ENCODE assay signal across 26 cellular contexts in the genomic region with DNA sequence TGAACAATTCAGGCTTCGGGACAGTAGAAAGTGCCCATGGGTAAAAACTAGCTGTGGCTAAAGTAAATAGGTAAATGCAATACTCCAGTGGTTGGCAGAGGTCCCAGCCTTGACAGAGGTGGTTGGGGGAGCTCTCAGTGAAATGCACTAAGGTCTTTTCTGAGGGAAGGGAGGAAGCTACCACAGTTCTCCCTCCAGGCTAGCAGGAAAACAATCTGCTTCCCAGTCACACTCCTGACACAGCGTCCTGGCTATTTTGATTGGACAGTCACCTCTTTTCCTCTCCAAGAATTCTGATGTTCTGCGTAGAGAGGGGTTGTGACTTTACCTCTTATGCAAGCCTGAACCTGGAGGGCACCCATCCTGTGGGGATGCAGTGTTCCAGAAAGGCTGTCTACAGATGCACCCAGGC.
DNase-seq lines count a peak whose midpoint lies in the region; ATAC-seq and TF ChIP-seq lines count a peak whose summit lies in the region.
"Had no signal": no experiment of that assay in that cellular context is flagged by ENCODE, and none has a peak within 500 bp of the region (broad histone marks: within the 10 kb centered on the region; RNA-seq: fewer than 3 reads in every experiment).

No MANE protein-coding gene starts in this region.

- H3K27me3 Mint-ChIP-seq in MCF 10A (ENCODE audit: insufficient read depth, unreplicated experiment), result no peaks in the 10 kb centered on the region

- TF ChIP-seq CTCF in MCF 10A (IDR thresholded peaks at IDR 0.05; ENCODE audit: unreplicated experiment), result no peak
- no peak for TF ChIP-seq CTCF in breast epithelium (IDR thresholded peaks at IDR 0.05)
- no peak for TF ChIP-seq CTCF in stomach (IDR thresholded peaks at IDR 0.05)
- no peak for TF ChIP-seq CTCF in tibial artery (IDR thresholded peaks at IDR 0.05)

- in situ Hi-C loops in SK-MEL-5 (cut with HindIII; ENCODE audit: low pct_unique_long_range_greater_than_20kb, low sequenced_read_pairs), result no loop called here

- peak overlapping the region; percentile 35 for H3K4me3 Mint-ChIP-seq in MCF 10A (ENCODE audit: unreplicated experiment)
- H3K4me3 Mint-ChIP-seq: activated T-helper 1 cell treated with anti-CD3 and anti-CD28 coated beads, Interleukin-12 subunit alpha, Interleukin-12 subunit beta, Interleukin-2, Interleukin-4 antibody, amounts not matched to agents 30 ng/mL and 10 ng/mL and 1 ng/mL, durations not matched to agents 14 hours and 24 hours and 36 hours; B cell; endodermal cell; WTC11 had no signal

- H3K4me3 ChIP-seq in breast epithelium, result no peak overlapping the region
- H3K4me3 ChIP-seq in stomach, result no peak overlapping the region
- H3K4me3 ChIP-seq in tibial artery, result no peak overlapping the region
- H3K4me3 ChIP-seq: GM23248 had no signal

- H3K36me3 Mint-ChIP-seq in MCF 10A (ENCODE audit: insufficient read depth, unreplicated experiment), result no peaks in the 10 kb centered on the region

- TF ChIP-seq POLR2A in breast epithelium (IDR thresholded peaks at IDR 0.05) (no peak), stomach (IDR thresholded peaks at IDR 0.05) (no peak)

- CTCF ChIA-PET in MCF 10A (lab: Yijun Ruan, JAX), result interaction anchor here (0.6 to 2.4 kb wide), 7 partner anchors 9 to 406 kb away, joined by 3 to 9 read pairs (median 4); no protein-coding TSS in a partner anchor

- peaks cover 6 to 19% of the 10 kb centered on the region in 2 donors for H3K9me3 ChIP-seq in breast epithelium
- peaks cover 9 to 17% (median 12%) of the 10 kb centered on the region in 4 donors for H3K9me3 ChIP-seq in stomach
- H3K9me3 ChIP-seq in tibial artery, result peaks cover 6 to 16% (median 10%) of the 10 kb centered on the region in 3 donors

- intact Hi-C loops in MCF 10A (cut with micrococcal nuclease), result no loop called here
- intact Hi-C loops in breast epithelium (cut with DNase I; ENCODE audit: low total_unique reads), result no loop called here
- intact Hi-C loops in stomach (cut with DNase I; ENCODE audit: low total_unique reads), result no loop called here
- intact Hi-C loops in tibial artery (cut with DNase I; ENCODE audit: low total_unique reads), result no loop called here

- H3K27ac Mint-ChIP-seq in MCF 10A (ENCODE audit: low read depth, unreplicated experiment), result peak overlapping the region; percentile 88
- H3K27ac Mint-ChIP-seq: activated T-helper 1 cell treated with anti-CD3 and anti-CD28 coated beads, Interleukin-12 subunit alpha, Interleukin-12 subunit beta, Interleukin-2, Interleukin-4 antibody, amounts not matched to agents 30 ng/mL and 10 ng/mL and 1 ng/mL, durations not matched to agents 14 hours and 24 hours and 36 hours; B cell; endodermal cell; WTC11 had no signal

- DNase-seq in MCF 10A (ENCODE audit: unreplicated experiment) (peak; percentile 83), breast epithelium (ENCODE audit: low spot score in 2 of 2) (no peak), SK-MEL-5 (ENCODE audit: low read depth, low spot score) (peak; percentile 67), left lobe of liver (ENCODE audit: low spot score) (peak; percentile 65), stomach (no peak), HuH-7 (ENCODE audit: low spot score) (no peak), tibial artery (no peak), RPMI8226 (no peak)
- DNase-seq: activated naive CD4-positive, alpha-beta T cell treated with anti-CD3 and anti-CD28 coated beads, Interleukin-2, amount 50 U/mL, for 16 hours; DMS53; endodermal cell; GDM1; KBM-7; kidney; mesendoderm; NCI-H1694; NCI-H748 treated with DMSO at 0.1 percent for 48 hours; nucleus accumbens; stimulated activated CD4-positive, alpha-beta T cell treated with anti-CD3 and anti-CD28 coated beads, Interleukin-2, amount 100 ng/mL, for 48 hours; stimulated activated naive CD4-positive, alpha-beta T cell; T-helper 9 cell had no signal

- H3K27ac ChIP-seq in breast epithelium (no peak overlapping the region), stomach (peak overlapping the region in 3 of 5 donors; percentile 22 to 35 (median 27)), tibial artery (no peak overlapping the region)
- H3K27ac ChIP-seq: 22Rv1 had no signal

- H3K4me1 ChIP-seq in breast epithelium, result no peaks in the 10 kb centered on the region
- peaks cover 0 to 5% (median 0%) of the 10 kb centered on the region in 4 donors for H3K4me1 ChIP-seq in stomach
- peaks cover 0 to 10% (median 0%) of the 10 kb centered on the region in 4 donors for H3K4me1 ChIP-seq in tibial artery

- H3K27me3 ChIP-seq in breast epithelium (no peaks in the 10 kb centered on the region), stomach (no peaks in the 10 kb centered on the region), tibial artery (no peaks in the 10 kb centered on the region)

- H3K36me3 ChIP-seq in breast epithelium, result no peaks in the 10 kb centered on the region
- H3K36me3 ChIP-seq in stomach, result no peaks in the 10 kb centered on the region
- H3K36me3 ChIP-seq in tibial artery, result no peaks in the 10 kb centered on the region

- POLR2A ChIA-PET in MCF 10A (lab: Yijun Ruan, JAX), result interaction anchor here (0.9 to 1.8 kb wide), 4 partner anchors 9 to 328 kb away, joined by 4 to 5 read pairs (median 4); no protein-coding TSS in a partner anchor

- WGBS in stomach, 5 donors, result 61 to 73% (median 67%) methylated on average over 3 of the region's 3 CpGs

- no TSS peak for BruUV-seq in MCF 10A (replicated peaks; lab: Mats Ljungman, UMichigan)

- peak; percentile 62 for ATAC-seq in left lobe of liver
- ATAC-seq: WTC11 had no signal

- no peak for TF ChIP-seq EP300 in stomach (IDR thresholded peaks at IDR 0.05)

- H3K9me3 Mint-ChIP-seq in MCF 10A (ENCODE audit: unreplicated experiment), result peaks cover 10% of the 10 kb centered on the region

- H3K4me1 Mint-ChIP-seq in MCF 10A (ENCODE audit: insufficient read depth, unreplicated experiment), result peaks cover 24% of the 10 kb centered on the region
- H3K4me1 Mint-ChIP-seq: B cell, endodermal cell, WTC11 had no signal

Comparison
In these comparisons a context has a peak if more than half of its experiments do, and no peak if none do; other contexts are left out.
1. DNase-seq: peak in MCF 10A (single experiment), SK-MEL-5 (single experiment) and left lobe of liver (single experiment); none in breast epithelium (0 of 2), stomach (single experiment), HuH-7 (single experiment), tibial artery (0 of 2) and RPMI8226 (single experiment).
2. H3K27ac ChIP-seq: peak in stomach (3 of 5); none in breast epithelium (0 of 2) and tibial artery (0 of 2).